ENCODE assay signal across 9 cellular contexts in genomic region chr2:127695491-127696472, GRCh38. TPM values are rescaled to one million over a fixed set of nuclear protein-coding genes. Genes with fewer than 3 reads are reported as not detected.
A peak's percentile ranks its signal among the peaks of the same experiment; 100 is the strongest.
DNase-seq lines count a peak whose midpoint lies in the region; ATAC-seq, FAIRE-seq and TF ChIP-seq lines count a peak whose summit lies in the region.
"Had no signal": no experiment of that assay in that cellular context is flagged by ENCODE, and none has a peak within 500 bp of the region (broad histone marks: within the 10 kb centered on the region; RNA-seq: fewer than 3 reads in every experiment).

No MANE protein-coding gene starts in this region.

- no peak overlapping the region for H3K27ac Mint-ChIP-seq in activated CD4-positive, alpha-beta memory T cell treated with anti-CD3 and anti-CD28 coated beads, Interleukin-2, amount 10 ng/mL, durations not matched to agents 7 days and 5 days
- H3K27ac Mint-ChIP-seq: activated naive CD4-positive, alpha-beta T cell treated with anti-CD3 and anti-CD28 coated beads, Interleukin-2, amount 50 U/mL, for 24 hours had no signal

- peaks cover 8% of the 10 kb centered on the region for H3K9me3 Mint-ChIP-seq in activated CD4-positive, alpha-beta memory T cell treated with anti-CD3 and anti-CD28 coated beads, Interleukin-2, amount 10 ng/mL, durations not matched to agents 7 days and 5 days

- FAIRE-seq in GM12891 (lab: Jason Lieb, UNC), result no peak

- H3K36me3 ChIP-seq in HCT116 (ENCODE audit: control insufficient read depth in 1 of 2, insufficient read depth in 2 of 2, low read length in 2 of 2) (no peaks in the 10 kb centered on the region), ovary (no peaks in the 10 kb centered on the region)

- POLR2A ChIA-PET in AG04450 (lab: Yijun Ruan, JAX), result no interaction called here
- POLR2A ChIA-PET in HCT116 (lab: Charles Lee), result no interaction called here
- POLR2A ChIA-PET in activated CD4-positive, alpha-beta memory T cell treated with anti-CD3 and anti-CD28 coated beads, Interleukin-2, amount 10 ng/mL, durations not matched to agents 7 days and 5 days (lab: Charles Lee), result no interaction called here

- TF ChIP-seq RAD21 in HCT116 (IDR thresholded peaks at IDR 0.05; ENCODE audit: low read depth), result peak; percentile 64

- no peaks in the 10 kb centered on the region for H3K27me3 ChIP-seq in AG04450 (ENCODE audit: control insufficient read depth, insufficient read depth, low read length)
- no peaks in the 10 kb centered on the region for H3K27me3 ChIP-seq in HCT116 (ENCODE audit: insufficient read depth, low read length)
- no peaks in the 10 kb centered on the region for H3K27me3 ChIP-seq in ovary

- TF ChIP-seq POLR2A in HCT116 (IDR thresholded peaks at IDR 0.05; ENCODE audit: borderline replicate concordance, extremely low read depth, insufficient read depth, insufficient read length) (no peak), ovary (IDR thresholded peaks at IDR 0.05) (no peak), GM12891 (IDR thresholded peaks at IDR 0.05; ENCODE audit: low read depth, low read length) (no peak)

- TF ChIP-seq EP300 in ovary (IDR thresholded peaks at IDR 0.05), result no peak

- TF ChIP-seq CTCF in AG04450 (IDR thresholded peaks at IDR 0.05; ENCODE audit: low read depth, low read length), result peak; percentile 44
- TF ChIP-seq CTCF in HCT116 (IDR thresholded peaks at IDR 0.05 in 2 of 3, conservative IDR thresholded peaks at IDR 0.05 in 1 of 3; ENCODE audit: borderline replicate concordance in 1 of 3, insufficient read depth in 1 of 3, low read depth in 2 of 3, low read length in 2 of 3), result peak; percentile 46 to 94 (median 59)
- peak; percentile 56 for TF ChIP-seq CTCF in fibroblast of villous mesenchyme (IDR thresholded peaks at IDR 0.05; ENCODE audit: insufficient read depth, low read depth, low read length)
- TF ChIP-seq CTCF in ovary (IDR thresholded peaks at IDR 0.05), result peak in 1 of 3 donors; percentile 9

- 30 to 44% (median 39%) methylated on average over 51 to 52 of the region's 52 CpGs for WGBS in ovary, 3 donors

- H3K4me2 ChIP-seq in HCT116 (ENCODE audit: low read length), result peak overlapping the region; percentile 36

- H3K9me3 ChIP-seq in AG04450 (ENCODE audit: control insufficient read depth, insufficient read depth, low read length), result peaks cover 3% of the 10 kb centered on the region
- H3K9me3 ChIP-seq in HCT116 (ENCODE audit: control insufficient read depth in 1 of 2, insufficient read depth in 1 of 2, low read depth in 1 of 2, low read length in 2 of 2), result no peaks in the 10 kb centered on the region; a peak in 1 of 4 replicates
- no peaks in the 10 kb centered on the region for H3K9me3 ChIP-seq in ovary

- no peaks in the 10 kb centered on the region for H3K27me3 Mint-ChIP-seq in activated CD4-positive, alpha-beta memory T cell treated with anti-CD3 and anti-CD28 coated beads, Interleukin-2, amount 10 ng/mL, durations not matched to agents 7 days and 5 days
- H3K27me3 Mint-ChIP-seq: activated naive CD4-positive, alpha-beta T cell treated with anti-CD3 and anti-CD28 coated beads, Interleukin-2, amount 50 U/mL, for 24 hours had no signal

- H3K4me3 Mint-ChIP-seq in activated CD4-positive, alpha-beta memory T cell treated with anti-CD3 and anti-CD28 coated beads, Interleukin-2, amount 10 ng/mL, durations not matched to agents 7 days and 5 days, result no peak overlapping the region
- H3K4me3 Mint-ChIP-seq: activated naive CD4-positive, alpha-beta T cell treated with anti-CD3 and anti-CD28 coated beads, Interleukin-2, amount 50 U/mL, for 24 hours had no signal

- H3K4me1 ChIP-seq in HCT116 (ENCODE audit: control insufficient read depth in 1 of 2, insufficient read depth in 2 of 2, low read length in 2 of 2), result peaks cover 5 to 46% of the 10 kb centered on the region in 2 experiments
- H3K4me1 ChIP-seq in ovary (ENCODE audit: insufficient read depth), result peaks cover 4% of the 10 kb centered on the region

- no peaks in the 10 kb centered on the region for H3K9me2 ChIP-seq in HCT116 (ENCODE audit: insufficient read depth)

- H3K9ac ChIP-seq in HCT116 (ENCODE audit: low read length), result no peak overlapping the region

- peak; percentile 63 for ATAC-seq in HCT116
- no peak for ATAC-seq in GM19395 (IDR thresholded peaks at IDR 0.05; ENCODE audit: unreplicated experiment)

- H3K27ac ChIP-seq in AG04450 (ENCODE audit: low read depth, low read length), result no peak overlapping the region
- H3K27ac ChIP-seq in HCT116 (ENCODE audit: low read depth, low read length), result no peak overlapping the region
- H3K27ac ChIP-seq in ovary, result no peak overlapping the region

- RAD21 ChIA-PET in HCT116 (lab: Charles Lee; ENCODE audit: low non-redundant PET in 1 of 2, low total read pairs in 2 of 2, uncharacterized antibody in 2 of 2, unreplicated experiment in 2 of 2), result interaction anchor here (1.1 to 1.2 kb wide), 2 partner anchors 105 kb away, joined by 3 read pairs; no protein-coding TSS in a partner anchor

- H3K4me3 ChIP-seq in AG04450 (ENCODE audit: low read depth, low read length) (peak overlapping the region; percentile 42), HCT116 (replicated peaks in 1 of 2; ENCODE audit: low read depth in 1 of 2, low read length in 2 of 2) (no peak overlapping the region), fibroblast of villous mesenchyme (ENCODE audit: low read depth, low read length) (peak overlapping the region; percentile 36), ovary (peak overlapping the region; percentile 33)

- intact Hi-C loops in HCT116 (cut with micrococcal nuclease) (no loop called here), ovary (cut with DNase I) (no loop called here)

- no peak overlapping the region for H2AFZ ChIP-seq in HCT116 (ENCODE audit: low read depth, low read length, poor library complexity, severe bottlenecking)

- no peaks in the 10 kb centered on the region for H4K20me1 ChIP-seq in HCT116 (ENCODE audit: insufficient read depth)

- no peaks in the 10 kb centered on the region for H3K79me2 ChIP-seq in HCT116 (ENCODE audit: insufficient read depth, low read length)

- peaks cover 8% of the 10 kb centered on the region for H3K4me1 Mint-ChIP-seq in activated CD4-positive, alpha-beta memory T cell treated with anti-CD3 and anti-CD28 coated beads, Interleukin-2, amount 10 ng/mL, durations not matched to agents 7 days and 5 days

- BruUV-seq in HCT116 (replicated peaks; lab: Mats Ljungman, UMichigan), result no TSS peak

- CTCF ChIA-PET in AG04450 (lab: Charles Lee), result interaction anchor here (0.6 to 1.1 kb wide), 7 partner anchors 9 to 297 kb away, joined by 3 to 10 read pairs (median 3); no protein-coding TSS in a partner anchor
- CTCF ChIA-PET in HCT116 (lab: Charles Lee), result interaction anchor here (0.7 to 2.2 kb wide), 4 partner anchors 19 to 499 kb away, joined by 3 to 10 read pairs (median 4); partner anchors contain the start of gene IWS1
- CTCF ChIA-PET in activated CD4-positive, alpha-beta memory T cell treated with anti-CD3 and anti-CD28 coated beads, Interleukin-2, amount 10 ng/mL, durations not matched to agents 7 days and 5 days (lab: Charles Lee), result no interaction called here

- peaks cover 8% of the 10 kb centered on the region for H3K36me3 Mint-ChIP-seq in activated CD4-positive, alpha-beta memory T cell treated with anti-CD3 and anti-CD28 coated beads, Interleukin-2, amount 10 ng/mL, durations not matched to agents 7 days and 5 days (ENCODE audit: low read depth)

- DNase-seq in AG04450 (ENCODE audit: low read depth, low spot score) (no peak), HCT116 (ENCODE audit: low read depth, low spot score) (peak; percentile 27), fibroblast of villous mesenchyme (ENCODE audit: low read depth) (peak; percentile 61), ovary (peak in 3 of 5 donors; percentile 49 to 64 (median 53)), GM12891 (ENCODE audit: insufficient read length, low spot score) (no peak)
- peak; percentile 53 for DNase-seq in activated CD4-positive, alpha-beta memory T cell treated with anti-CD3 and anti-CD28 coated beads, Interleukin-2, amount 10 ng/mL, durations not matched to agents 7 days and 5 days
- DNase-seq in NK-92 treated with Interleukin-12 subunit alpha and Interleukin-12 subunit beta, amount 100 ng/mL, for 24 hours (lab: John Stamatoyannopoulos, UW), result no peak

TF ChIP-seq in HCT116, 20 proteins besides CTCF, POLR2A, EP300 and RAD21 (continues in another document):
- TF ChIP-seq FOSL1 (IDR thresholded peaks at IDR 0.05; ENCODE audit: low read depth) (peak; percentile 74), CEBPB (IDR thresholded peaks at IDR 0.05; ENCODE audit: low read depth) (no peak)

TF ChIP-seq in GM12891, 5 proteins besides CTCF, POLR2A, EP300 and RAD21 (continues in another document):
- TF ChIP-seq POU2F2 (IDR thresholded peaks at IDR 0.05; ENCODE audit: low read depth, low read length) (no peak), POLR2AphosphoS5 (IDR thresholded peaks at IDR 0.05; ENCODE audit: low read depth, low read length) (no peak), SPI1 (IDR thresholded peaks at IDR 0.05; ENCODE audit: low read depth, low read length) (no peak), TAF1 (IDR thresholded peaks at IDR 0.05; ENCODE audit: low read depth, low read length) (no peak)

RNA-seq across cellular contexts. Expression of gene SFT2D3, which starts 5.5 kb away (rescaled TPM):
- polyA plus RNA-seq in AG04450 (2011; rRNA removed), result 4.3 and 5.3 TPM in 2 replicates
- 2.6 and 3.0 TPM in 2 replicates for polyA minus RNA-seq in AG04450 (2011; rRNA and poly(A)+ RNA removed)
- total RNA-seq in HCT116 (2021; ENCODE audit: unreplicated experiment), result 3.1 TPM
- polyA plus RNA-seq in HCT116 (2012), result not detected in 2 replicates
- 1 to 10 TPM; 5.2 to 5.8 TPM for total RNA-seq in activated CD4-positive, alpha-beta memory T cell treated with anti-CD3 and anti-CD28 coated beads, Interleukin-2, amount 10 ng/mL, durations not matched to agents 7 days and 5 days
- 4.7 and 5.8 TPM in 2 replicates for total RNA-seq in fibroblast of villous mesenchyme
- 1 to 10 TPM; 6.1 to 9.8 (median 6.9) TPM for total RNA-seq in ovary
- 1 to 10 TPM; 5.1 to 8.5 TPM for polyA plus RNA-seq in ovary
- polyA plus RNA-seq in GM12891 (2012; ENCODE audit: low read depth, missing spikeins), result not detected

RNA-seq across cellular contexts. Expression of gene LIMS2, which starts 20.5 kb away (rescaled TPM):
- polyA plus RNA-seq in AG04450 (2011; rRNA removed) (6.3 and 8.7 TPM in 2 replicates), ovary (10 to 100 TPM; 12.7 to 31.0 TPM)
- 11.4 and 15.3 TPM in 2 replicates for polyA minus RNA-seq in AG04450 (2011; rRNA and poly(A)+ RNA removed)
- total RNA-seq in HCT116 (2021; ENCODE audit: unreplicated experiment) (3.7 TPM), fibroblast of villous mesenchyme (24.8 and 28.9 TPM in 2 replicates), ovary (10 to 100 TPM in 4 of 7 donors, 1 to 10 TPM in 3; 3.8 to 70.4 (median 19.1) TPM)
- polyA plus RNA-seq in HCT116 (2012), result 3.9 and 4.0 TPM in 2 replicates
- total RNA-seq in activated CD4-positive, alpha-beta memory T cell treated with anti-CD3 and anti-CD28 coated beads, Interleukin-2, amount 10 ng/mL, durations not matched to agents 7 days and 5 days, result 10 to 100 TPM; 15.0 to 15.5 TPM
- 1.5 TPM for polyA plus RNA-seq in GM12891 (2012; ENCODE audit: low read depth, missing spikeins)

RNA-seq across cellular contexts. Expression of gene GPR17, which starts 49.8 kb away (rescaled TPM):
- polyA plus RNA-seq in AG04450 (2011; rRNA removed) (not detected in 2 replicates), ovary (under 1 TPM in 1 of 2 donors, not detected in 1; 0.18 TPM)
- polyA minus RNA-seq in AG04450 (2011; rRNA and poly(A)+ RNA removed), result not detected in 2 replicates
- total RNA-seq in HCT116 (2021; ENCODE audit: unreplicated experiment) (not detected), fibroblast of villous mesenchyme (not detected in 2 replicates), ovary (not detected)
- polyA plus RNA-seq in HCT116 (2012), result 0.07 and 0.22 TPM in 2 replicates
- not detected for total RNA-seq in activated CD4-positive, alpha-beta memory T cell treated with anti-CD3 and anti-CD28 coated beads, Interleukin-2, amount 10 ng/mL, durations not matched to agents 7 days and 5 days
- polyA plus RNA-seq in GM12891 (2012; ENCODE audit: low read depth, missing spikeins), result not detected

Comparison
In these comparisons a context has a peak if more than half of its experiments do, and no peak if none do; other contexts are left out.
1. DNase-seq: peak in HCT116 (single experiment), activated CD4-positive, alpha-beta memory T cell treated with anti-CD3 and anti-CD28 coated beads, Interleukin-2, amount 10 ng/mL, durations not matched to agents 7 days and 5 days (single experiment), fibroblast of villous mesenchyme (single experiment) and ovary (3 of 5); none in AG04450 (single experiment), GM12891 (single experiment) and NK-92 treated with Interleukin-12 subunit alpha and Interleukin-12 subunit beta, amount 100 ng/mL, for 24 hours (single experiment).
2. H3K4me3 ChIP-seq: peak in AG04450 (single experiment), fibroblast of villous mesenchyme (single experiment) and ovary (single experiment); none in HCT116 (0 of 2).